Comparison of ENCODE assay signal across 17 cellular contexts in the genomic region with DNA sequence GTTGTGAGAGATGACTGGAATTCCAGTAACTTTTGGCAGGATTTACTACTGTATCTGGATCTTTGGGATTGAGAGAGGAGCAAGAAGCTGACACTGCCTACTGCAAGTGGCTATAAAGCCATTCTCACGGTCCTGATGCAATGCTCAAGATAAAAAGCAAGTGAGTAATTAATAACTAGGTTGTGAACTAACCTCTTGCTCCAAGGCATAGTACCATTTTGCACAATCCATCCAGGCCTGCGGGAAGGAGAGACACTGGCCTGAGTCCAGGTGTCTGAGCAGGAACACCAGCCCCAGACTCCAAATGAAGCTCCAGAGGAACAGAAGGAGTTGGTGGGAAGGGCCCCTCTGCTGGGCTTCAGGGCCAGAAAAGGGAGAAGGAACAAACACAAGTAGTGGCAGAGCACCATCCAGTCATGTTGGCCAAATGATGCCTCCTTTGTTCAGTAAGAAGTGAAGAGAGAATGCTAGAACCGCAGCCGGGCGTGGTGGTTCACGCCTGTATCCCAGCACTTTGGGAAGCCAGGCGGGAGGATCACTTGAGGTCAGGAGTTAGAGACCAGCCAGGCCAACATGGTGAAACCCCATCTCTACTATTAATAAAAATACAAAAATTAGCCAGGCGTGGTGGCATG.
"Had no signal": no experiment of that assay in that cellular context is flagged by ENCODE, and none has a peak within 500 bp of the region (broad histone marks: within the 10 kb centered on the region; RNA-seq: fewer than 3 reads in every experiment).

No MANE protein-coding gene starts in this region.

- H3K36me3 ChIP-seq: left lung, tibial nerve, vagina had no signal

- H3K4me1 ChIP-seq: left lung, tibial nerve, vagina had no signal

- H3K36me3 Mint-ChIP-seq: activated naive CD4-positive, alpha-beta T cell treated with anti-CD3 and anti-CD28 coated beads, Interleukin-2, amount 50 U/mL, for 72 hours; naive B cell had no signal

- ATAC-seq: activated naive CD4-positive, alpha-beta T cell treated with anti-CD3 and anti-CD28 coated beads, Interleukin-2, amount 50 U/mL, for 72 hours; mucosa of descending colon had no signal

- DNase-seq: activated CD4-positive, alpha-beta T cell treated with anti-CD3 and anti-CD28 coated beads for 1 hour; activated CD4-positive, alpha-beta T cell treated with anti-CD3 and anti-CD28 coated beads, Interleukin-2, amount 50 U/mL, for 4 hours; activated gamma-delta T cell treated with Interleukin-2 at 50 U/mL for 16 hours; amniotic stem cell; dermis blood vessel endothelial cell; hypothalamus; left lung; mucosa of descending colon; naive B cell; posterior cingulate gyrus; stimulated activated CD4-positive, alpha-beta T cell treated with anti-CD3 and anti-CD28 coated beads, Interleukin-2, amount 100 ng/mL, for 48 hours had no signal

- H3K27ac Mint-ChIP-seq: activated naive CD4-positive, alpha-beta T cell treated with anti-CD3 and anti-CD28 coated beads, Interleukin-2, amount 50 U/mL, for 72 hours; stimulated activated naive CD8-positive, alpha-beta T cell treated with anti-CD3 and anti-CD28 coated beads, Interleukin-15, Interleukin-2, amounts not matched to agents 100 ng/mL and 50 ng/mL, for 24 hours; T-helper 1 cell treated with Interleukin-12 subunit alpha and Interleukin-12 subunit beta and Interleukin-4 antibody, amounts not matched to agents 30 μg/mL and 1 μg/mL, for 36 hours had no signal

- H3K9me3 Mint-ChIP-seq: activated naive CD4-positive, alpha-beta T cell treated with anti-CD3 and anti-CD28 coated beads, Interleukin-2, amount 50 U/mL, for 72 hours; endodermal cell; naive B cell; stimulated activated naive CD8-positive, alpha-beta T cell treated with anti-CD3 and anti-CD28 coated beads, Interleukin-15, Interleukin-2, amounts not matched to agents 100 ng/mL and 50 ng/mL, for 24 hours; T-helper 1 cell treated with Interleukin-12 subunit alpha and Interleukin-12 subunit beta and Interleukin-4 antibody, amounts not matched to agents 30 μg/mL and 1 μg/mL, for 36 hours had no signal

- H3K4me3 Mint-ChIP-seq: endodermal cell; naive B cell; stimulated activated naive CD8-positive, alpha-beta T cell treated with anti-CD3 and anti-CD28 coated beads, Interleukin-15, Interleukin-2, amounts not matched to agents 100 ng/mL and 50 ng/mL, for 24 hours; T-helper 1 cell treated with Interleukin-12 subunit alpha and Interleukin-12 subunit beta and Interleukin-4 antibody, amounts not matched to agents 30 μg/mL and 1 μg/mL, for 36 hours had no signal

- H3K27ac ChIP-seq: left lung, tibial nerve, vagina had no signal

- H3K9me3 ChIP-seq: left lung, mucosa of descending colon, tibial nerve, vagina had no signal

- H3K4me3 ChIP-seq: left lung, mucosa of descending colon, tibial nerve, vagina had no signal

- H3K27me3 Mint-ChIP-seq: stimulated activated naive CD8-positive, alpha-beta T cell treated with anti-CD3 and anti-CD28 coated beads, Interleukin-15, Interleukin-2, amounts not matched to agents 100 ng/mL and 50 ng/mL, for 24 hours had no signal

- H3K27me3 ChIP-seq: left lung, tibial nerve, vagina had no signal
